ENCODE assay signal across 15 cellular contexts in genomic region chr3:128313936-128314335, GRCh38.
"Had no signal": no experiment of that assay in that cellular context is flagged by ENCODE, and none has a peak within 500 bp of the region (broad histone marks: within the 10 kb centered on the region; RNA-seq: fewer than 3 reads in every experiment).

No MANE protein-coding gene starts in this region.

- H3K27ac ChIP-seq: breast epithelium, lower lobe of right lung, tibial artery had no signal

- H3K9me3 ChIP-seq: breast epithelium, lower lobe of right lung, tibial artery had no signal

- H3K36me3 ChIP-seq: breast epithelium had no signal

- H3K4me1 ChIP-seq: breast epithelium, lower lobe of right lung, tibial artery had no signal

- H3K27me3 ChIP-seq: breast epithelium, tibial artery had no signal

- DNase-seq: activated CD4-positive, alpha-beta memory T cell treated with anti-CD3 and anti-CD28 coated beads, Interleukin-2, amount 10 ng/mL, durations not matched to agents 7 days and 5 days; activated naive CD8-positive, alpha-beta T cell treated with anti-CD3 and anti-CD28 coated beads, Interleukin-2, amount 10 ng/mL, durations not matched to agents 7 days and 5 days; aorta; dermis blood vessel endothelial cell; immature natural killer cell; lower lobe of right lung; natural killer cell; nucleus accumbens; right cardiac atrium; T1000; tibial artery had no signal

- H3K4me3 ChIP-seq: breast epithelium, lower lobe of right lung, smooth muscle cell, tibial artery had no signal

- ATAC-seq: esophagus mucosa; lower lobe of right lung; natural killer cell; right cardiac atrium; stimulated activated memory B cell treated with anti-CD40 and anti-IgM and Interleukin-4, amounts not matched to agents 10 μg/mL and 1 μg/mL and 100 μg/mL, for 72 hours had no signal
